ENCODE assay signal across 8 cellular contexts in the genomic region with DNA sequence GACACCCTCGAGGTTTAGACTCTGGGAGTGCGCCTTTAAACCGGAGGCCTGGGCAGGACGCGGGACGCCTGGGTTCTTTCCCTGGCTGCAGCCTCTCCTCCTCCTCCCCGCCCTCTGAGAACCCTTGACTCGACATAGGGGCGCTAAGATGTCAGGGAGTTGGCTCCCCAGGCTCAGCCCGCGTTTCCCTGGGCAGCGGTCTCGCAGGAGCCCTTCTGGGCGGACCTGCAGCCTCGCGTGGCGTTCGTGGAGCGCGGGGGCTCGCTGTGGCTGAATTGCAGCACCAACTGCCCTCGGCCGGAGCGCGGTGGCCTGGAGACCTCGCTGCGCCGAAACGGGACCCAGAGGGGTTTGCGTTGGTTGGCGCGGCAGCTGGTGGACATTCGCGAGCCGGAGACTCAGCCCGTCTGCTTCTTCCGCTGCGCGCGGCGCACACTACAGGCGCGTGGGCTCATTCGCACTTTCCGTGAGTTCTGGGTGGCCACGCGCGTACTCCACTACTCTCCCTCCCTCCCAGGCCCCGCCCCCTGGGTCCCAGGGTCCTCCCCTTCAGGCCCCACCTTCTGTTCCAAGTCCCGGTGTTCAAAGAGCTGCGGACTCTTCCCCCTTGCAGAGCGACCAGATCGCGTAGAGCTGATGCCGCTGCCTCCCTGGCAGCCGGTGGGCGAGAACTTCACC. TPM values are rescaled to one million over a fixed set of nuclear protein-coding genes. Genes with fewer than 3 reads are reported as not detected.
DNase-seq lines count a peak whose midpoint lies in the region; ATAC-seq and TF ChIP-seq lines count a peak whose summit lies in the region.

No MANE protein-coding gene starts in this region.

- H3K27ac ChIP-seq in OCI-LY7 (ENCODE audit: low read depth, low read length, poor library complexity, severe bottlenecking) (no peak overlapping the region), hepatocyte (no peak overlapping the region)

- H3K27me3 ChIP-seq in hepatocyte (peaks cover 93% of the 10 kb centered on the region), skeletal muscle satellite cell (ENCODE audit: control insufficient read depth, insufficient read depth, low read length) (peaks cover 86% of the 10 kb centered on the region)

- no peaks in the 10 kb centered on the region for H3K36me3 Mint-ChIP-seq in activated naive CD8-positive, alpha-beta T cell

- no peak for TF ChIP-seq CTCF in OCI-LY7 (conservative IDR thresholded peaks at IDR 0.05; ENCODE audit: low read length)
- no peak for TF ChIP-seq CTCF in hepatocyte (IDR thresholded peaks at IDR 0.05; ENCODE audit: poor library complexity)

- H3K9ac ChIP-seq in skeletal muscle satellite cell (ENCODE audit: low read depth, low read length): peak overlapping the region; percentile 11

- H2AFZ ChIP-seq in OCI-LY7 (ENCODE audit: low read length): no peak overlapping the region; the same call in 1 of the 2 replicates
- peak overlapping the region; percentile 41 for H2AFZ ChIP-seq in hepatocyte

- ATAC-seq in HG03045 (IDR thresholded peaks at IDR 0.05; ENCODE audit: unreplicated experiment): no peak

- DNase-seq in NCI-H524 (lab: John Stamatoyannopoulos, UW) (peak; percentile 26 to 61), NCI-H524 treated with DMSO at 0.1 percent for 48 hours (lab: John Stamatoyannopoulos, UW) (no peak), OCI-LY7 (ENCODE audit: low spot score) (peak; percentile 42), hepatocyte (ENCODE audit: low spot score) (peak; percentile 58), NCI-H2029 treated with DMSO at 0.1 percent for 48 hours (lab: John Stamatoyannopoulos, UW) (no peak)

- H3K9me2 ChIP-seq in OCI-LY7 (ENCODE audit: insufficient read depth, low read length): no peaks in the 10 kb centered on the region
- H3K9me2 ChIP-seq in hepatocyte (replicated peaks; ENCODE audit: insufficient read depth): no peaks in the 10 kb centered on the region

- 5% methylated on average over 47 of the region's 57 CpGs for WGBS in hepatocyte (ENCODE audit: low lambda C conversion rate, missing lambda C conversion rate)

- H3K4me3 ChIP-seq in OCI-LY7 (ENCODE audit: low read depth, low read length, poor library complexity, severe bottlenecking): peak overlapping the region; percentile 68
- no peak overlapping the region for H3K4me3 ChIP-seq in hepatocyte
- peak overlapping the region; percentile 68 for H3K4me3 ChIP-seq in skeletal muscle satellite cell (ENCODE audit: low read length)

- H3K4me1 ChIP-seq in OCI-LY7 (ENCODE audit: insufficient read depth, low read length, poor library complexity, severe bottlenecking) (peaks cover 72% of the 10 kb centered on the region), hepatocyte (ENCODE audit: insufficient read depth) (peaks cover 46% of the 10 kb centered on the region), skeletal muscle satellite cell (ENCODE audit: control insufficient read depth, insufficient read depth, low read length) (peaks cover 49% of the 10 kb centered on the region)

- H3K4me2 ChIP-seq in OCI-LY7 (ENCODE audit: low read length) (peak overlapping the region; percentile 83), hepatocyte (peak overlapping the region; percentile 80), skeletal muscle satellite cell (ENCODE audit: low read length) (peak overlapping the region; percentile 93)

- H3K36me3 ChIP-seq in OCI-LY7 (ENCODE audit: insufficient read depth, low read length): peaks cover 1% of the 10 kb centered on the region; the same call in 1 of the 2 replicates
- H3K36me3 ChIP-seq in hepatocyte (replicated peaks; ENCODE audit: insufficient read depth, low read depth): no peaks in the 10 kb centered on the region
- no peaks in the 10 kb centered on the region for H3K36me3 ChIP-seq in skeletal muscle satellite cell (ENCODE audit: insufficient read depth, low read length)

- no peaks in the 10 kb centered on the region for H4K20me1 ChIP-seq in OCI-LY7 (ENCODE audit: insufficient read depth, low read length)
- H4K20me1 ChIP-seq in hepatocyte (ENCODE audit: insufficient read depth, poor library complexity, severe bottlenecking): no peaks in the 10 kb centered on the region

- H3K4me3 Mint-ChIP-seq in activated naive CD8-positive, alpha-beta T cell: peak overlapping the region; percentile 77

- H3K27me3 Mint-ChIP-seq in activated naive CD8-positive, alpha-beta T cell: peaks cover 11% of the 10 kb centered on the region

- H3K79me2 ChIP-seq in OCI-LY7 (ENCODE audit: insufficient read depth, low read depth, low read length): no peaks in the 10 kb centered on the region
- H3K79me2 ChIP-seq in hepatocyte: no peaks in the 10 kb centered on the region

- H3K27ac Mint-ChIP-seq in activated naive CD8-positive, alpha-beta T cell: peak overlapping the region; percentile 22

- H3K9me3 Mint-ChIP-seq in activated naive CD8-positive, alpha-beta T cell (ENCODE audit: low read depth): no peaks in the 10 kb centered on the region

- BruUV-seq in OCI-LY7 (replicated peaks; lab: Mats Ljungman, UMichigan): no TSS peak

- CTCF ChIA-PET in OCI-LY7 (lab: Charles Lee; ENCODE audit: unreplicated experiment): interaction anchor here (0.6 kb wide), 1 partner anchor 138 kb away, joined by 3 read pairs; no protein-coding TSS in a partner anchor

- peaks cover 55% of the 10 kb centered on the region for H3K4me1 Mint-ChIP-seq in activated naive CD8-positive, alpha-beta T cell (ENCODE audit: low read depth)

- POLR2A ChIA-PET in OCI-LY7 (lab: Charles Lee): interaction anchor here (1.5 kb wide), 1 partner anchor 20 kb away, joined by 5 read pairs; a partner anchor contains a TSS

- no peaks in the 10 kb centered on the region for H3K9me3 ChIP-seq in OCI-LY7 (ENCODE audit: low read length)
- no peaks in the 10 kb centered on the region for H3K9me3 ChIP-seq in hepatocyte (ENCODE audit: low read depth)
- no peaks in the 10 kb centered on the region for H3K9me3 ChIP-seq in skeletal muscle satellite cell (replicated peaks; ENCODE audit: low read length)

- intact Hi-C loops in OCI-LY7 (cut with micrococcal nuclease; ENCODE audit: unreplicated experiment): no loop called here

RNA-seq across cellular contexts. Expression of a gene that starts 1.3 kb away (rescaled TPM):
- total RNA-seq in OCI-LY7 (2014; rRNA removed; shearing (Covaris generic)): 2.7 and 6.4 TPM in 2 replicates
- total RNA-seq in OCI-LY7 (2022) (10.8 and 12.6 TPM in 2 replicates), hepatocyte (0.23 and 0.92 TPM in 2 replicates)
- 0.57 and 3.3 TPM in 2 replicates for polyA plus RNA-seq in hepatocyte
- total RNA-seq in skeletal muscle satellite cell (2012; rRNA removed): 0.22 and 0.76 TPM in 2 replicates

RNA-seq across cellular contexts. Expression of a gene that starts 4.3 kb away (rescaled TPM):
- total RNA-seq in OCI-LY7 (2014; rRNA removed; shearing (Covaris generic)): not detected in 2 replicates
- total RNA-seq in OCI-LY7 (2022) (0.38 and 0.53 TPM in 2 replicates), hepatocyte (4.5 and 7.9 TPM in 2 replicates)
- polyA plus RNA-seq in hepatocyte: 1.6 and 5.6 TPM in 2 replicates
- 0.22 TPM in 1 of 2 replicates, not detected in the other for total RNA-seq in skeletal muscle satellite cell (2012; rRNA removed)

RNA-seq across cellular contexts. Expression of a gene that starts 18.6 kb away (rescaled TPM):
- 2.3 and 8.8 TPM in 2 replicates for total RNA-seq in OCI-LY7 (2014; rRNA removed; shearing (Covaris generic))
- total RNA-seq in OCI-LY7 (2022) (5.4 and 5.7 TPM in 2 replicates), hepatocyte (2.6 and 5.8 TPM in 2 replicates)
- 10.3 TPM in 2 replicates for polyA plus RNA-seq in hepatocyte
- total RNA-seq in skeletal muscle satellite cell (2012; rRNA removed): under 0.01 and 1.5 TPM in 2 replicates

RNA-seq across cellular contexts. Expression of a gene that starts 20.1 kb away (rescaled TPM):
- 12.0 and 15.8 TPM in 2 replicates for total RNA-seq in OCI-LY7 (2014; rRNA removed; shearing (Covaris generic))
- total RNA-seq in OCI-LY7 (2022) (13.4 and 13.5 TPM in 2 replicates), hepatocyte (19.9 and 25.6 TPM in 2 replicates)
- 19.6 and 25.2 TPM in 2 replicates for polyA plus RNA-seq in hepatocyte
- total RNA-seq in skeletal muscle satellite cell (2012; rRNA removed): 9.4 and 14.7 TPM in 2 replicates

RNA-seq across cellular contexts. Expression of a gene that starts 24.8 kb away (rescaled TPM):
- total RNA-seq in OCI-LY7 (2014; rRNA removed; shearing (Covaris generic)): 17.2 and 28.8 TPM in 2 replicates
- total RNA-seq in OCI-LY7 (2022) (10.4 and 17.1 TPM in 2 replicates), hepatocyte (16.9 and 24.9 TPM in 2 replicates)
- 45.1 and 49.3 TPM in 2 replicates for polyA plus RNA-seq in hepatocyte
- 11.4 and 18.8 TPM in 2 replicates for total RNA-seq in skeletal muscle satellite cell (2012; rRNA removed)

Comparison
In these comparisons a context has a peak if more than half of its experiments do, and no peak if none do; other contexts are left out.
1. DNase-seq: peak in NCI-H524 (2 of 2), OCI-LY7 (single experiment) and hepatocyte (single experiment); none in NCI-H524 treated with DMSO at 0.1 percent for 48 hours (single experiment) and NCI-H2029 treated with DMSO at 0.1 percent for 48 hours (single experiment).
2. Peak in every context shown above with its lines, with median percentiles within 50 percentile points of each other: H3K4me2 ChIP-seq.